In genomic region chr14:39376671-39377403, GRCh38 we compare ENCODE assay signal across 11 cellular contexts. TPM values are rescaled to one million over a fixed set of nuclear protein-coding genes. Genes with fewer than 3 reads are reported as not detected.
A peak's percentile ranks its signal among the peaks of the same experiment; 100 is the strongest.
DNase-seq lines count a peak whose midpoint lies in the region; ATAC-seq and TF ChIP-seq lines count a peak whose summit lies in the region.
"Had no signal": no experiment of that assay in that cellular context is flagged by ENCODE, and none has a peak within 500 bp of the region (broad histone marks: within the 10 kb centered on the region; RNA-seq: fewer than 3 reads in every experiment).

No MANE protein-coding gene starts in this region.

- no peak overlapping the region for H3K4me3 Mint-ChIP-seq in neural crest cell

- intact Hi-C loops in A673 (cut with micrococcal nuclease; ENCODE audit: unreplicated experiment) (loop anchor here (10.0 kb wide), 1 partner anchor 342 kb away; no protein-coding TSS in a partner anchor), esophagus muscularis mucosa (cut with DNase I) (no loop called here)

- H3K27me3 Mint-ChIP-seq in neural crest cell (ENCODE audit: low read depth), result no peaks in the 10 kb centered on the region

- no peaks in the 10 kb centered on the region for H3K36me3 Mint-ChIP-seq in neural crest cell (ENCODE audit: low read depth)

- CTCF ChIA-PET in A673 (lab: Charles Lee), result no interaction called here

- H3K27ac Mint-ChIP-seq in neural crest cell (ENCODE audit: unreplicated experiment), result peak overlapping the region; percentile 16

- BruUV-seq in A673 (replicated peaks; lab: Mats Ljungman, UMichigan), result TSS peak; percentile 52

- no peak for ATAC-seq in HG03439 (IDR thresholded peaks at IDR 0.05; ENCODE audit: unreplicated experiment)

- TF ChIP-seq CTCF in A673 (conservative IDR thresholded peaks at IDR 0.05; ENCODE audit: low read depth, low read length) (no peak), esophagus muscularis mucosa (IDR thresholded peaks at IDR 0.05) (no peak), neural crest cell (conservative IDR thresholded peaks at IDR 0.05) (no peak)

- H3K4me3 ChIP-seq in A673 (ENCODE audit: low read depth, low read length, poor library complexity, severe bottlenecking), result no peak overlapping the region
- H3K4me3 ChIP-seq in esophagus muscularis mucosa, result peak overlapping the region in 1 of 4 donors; percentile 4
- H3K4me3 ChIP-seq: BLaER1 treated with 17β-estradiol and CSF1 and Interleukin-3, amounts not matched to agents 10 nM and 100 nM had no signal

- H3K9me3 Mint-ChIP-seq in neural crest cell, result no peaks in the 10 kb centered on the region

- 20% methylated on average over 4 of the region's 4 CpGs for WGBS in esophagus muscularis mucosa

- no peak for TF ChIP-seq EP300 in esophagus muscularis mucosa (IDR thresholded peaks at IDR 0.05)

- DNase-seq in A673 (ENCODE audit: low spot score), result peak; percentile 32
- DNase-seq in M059J (ENCODE audit: low read depth), result peak; percentile 61
- no peak for DNase-seq in esophagus muscularis mucosa (ENCODE audit: extremely low spot score)
- no peak for DNase-seq in neural crest cell (ENCODE audit: low read depth, low spot score)
- no peak for DNase-seq in RPMI8226
- DNase-seq in NCI-H2171 treated with DMSO at 0.1 percent for 48 hours (lab: John Stamatoyannopoulos, UW), result no peak
- no peak for DNase-seq in AML-193 (lab: John Stamatoyannopoulos, UW)
- DNase-seq: activated T-cell treated with anti-CD3 and anti-CD28 coated beads, Interleukin-2, amount 50 U/mL, for 1 hour; NCI-H1417 treated with DMSO at 0.1 percent for 48 hours had no signal

- H3K9me3 ChIP-seq in A673 (ENCODE audit: low read depth, low read length, poor library complexity, severe bottlenecking), result no peaks in the 10 kb centered on the region
- H3K9me3 ChIP-seq in esophagus muscularis mucosa, result no peaks in the 10 kb centered on the region
- H3K9me3 ChIP-seq: BLaER1 treated with 17β-estradiol and CSF1 and Interleukin-3, amounts not matched to agents 10 nM and 100 nM had no signal

- H3K36me3 ChIP-seq in A673 (ENCODE audit: insufficient read depth, low read length, poor library complexity, severe bottlenecking) (no peaks in the 10 kb centered on the region), esophagus muscularis mucosa (no peaks in the 10 kb centered on the region)

- H3K27me3 ChIP-seq in A673 (replicated peaks; ENCODE audit: insufficient read depth, low read depth, low read length, poor library complexity), result no peaks in the 10 kb centered on the region
- H3K27me3 ChIP-seq in esophagus muscularis mucosa, result no peaks in the 10 kb centered on the region
- H3K27me3 ChIP-seq: BLaER1 treated with 17β-estradiol and CSF1 and Interleukin-3, amounts not matched to agents 10 nM and 100 nM had no signal

- H3K4me1 ChIP-seq in A673 (ENCODE audit: insufficient read depth, low read length, poor library complexity, severe bottlenecking), result peaks cover 28% of the 10 kb centered on the region
- peaks cover 9 to 13% (median 10%) of the 10 kb centered on the region in 4 donors for H3K4me1 ChIP-seq in esophagus muscularis mucosa
- H3K4me1 ChIP-seq: BLaER1 treated with 17β-estradiol and CSF1 and Interleukin-3, amounts not matched to agents 10 nM and 100 nM had no signal

- H3K27ac ChIP-seq in A673 (ENCODE audit: low read depth, low read length, poor library complexity, severe bottlenecking) (peak overlapping the region; percentile 13), esophagus muscularis mucosa (replicated peaks in 1 of 4) (peak overlapping the region; percentile 48 to 68 (median 64))
- H3K27ac ChIP-seq: BLaER1 treated with 17β-estradiol and CSF1 and Interleukin-3, amounts not matched to agents 10 nM and 100 nM had no signal

- H3K4me1 Mint-ChIP-seq in neural crest cell, result peaks cover 8% of the 10 kb centered on the region

- POLR2A ChIA-PET in A673 (lab: Charles Lee; ENCODE audit: low non-redundant PET), result interaction anchor here (0.6 kb wide), 1 partner anchor 1317 kb away, joined by 6 read pairs; no protein-coding TSS in a partner anchor

- no peak for TF ChIP-seq POLR2A in esophagus muscularis mucosa (IDR thresholded peaks at IDR 0.05; ENCODE audit: low read depth)

RNA-seq across cellular contexts. Expression of gene FBXO33, which starts 55.4 kb away (rescaled TPM):
- total RNA-seq in A673 (2021) (8.6 and 9.5 TPM in 2 replicates), esophagus muscularis mucosa (10 to 100 TPM in 3 of 4 donors, 1 to 10 TPM in 1; 9.1 to 21.9 (median 12.8) TPM), neural crest cell (8.6 and 8.9 TPM in 2 replicates)
- total RNA-seq in M059J (2014; rRNA removed; shearing (Covaris generic)), result 7.8 and 11.6 TPM in 2 replicates

Comparison
In these comparisons a context has a peak if more than half of its experiments do, and no peak if none do; other contexts are left out.
1. DNase-seq: peak in A673 (single experiment) and M059J (single experiment); none in esophagus muscularis mucosa (single experiment), neural crest cell (single experiment), RPMI8226 (single experiment), NCI-H2171 treated with DMSO at 0.1 percent for 48 hours (single experiment) and AML-193 (0 of 2).